Comparison of ENCODE assay signal across 8 cellular contexts in genomic region chr5:172766287-172767104, GRCh38. TPM values are rescaled to one million over a fixed set of nuclear protein-coding genes. Genes with fewer than 3 reads are reported as not detected.
DNase-seq lines count a peak whose midpoint lies in the region; ATAC-seq and TF ChIP-seq lines count a peak whose summit lies in the region.

No MANE protein-coding gene starts in this region.

- in situ Hi-C loops in Caki2 (cut with HindIII; ENCODE audit: low pct_unique_long_range_greater_than_20kb, low sequenced_read_pairs) = no loop called here

- H3K27me3 ChIP-seq in stomach = no peaks in the 10 kb centered on the region

- no peaks in the 10 kb centered on the region for H3K9me3 ChIP-seq in stomach

- peak overlapping the region; percentile 92 to 100 (median 98) for H3K27ac ChIP-seq in stomach

- TF ChIP-seq CTCF in lower leg skin (IDR thresholded peaks at IDR 0.05) = no peak
- no peak for TF ChIP-seq CTCF in stomach (IDR thresholded peaks at IDR 0.05)

- no peak overlapping the region for H3K4me3 ChIP-seq in lower leg skin (ENCODE audit: low read depth, poor library complexity, severe bottlenecking)
- H3K4me3 ChIP-seq in stomach = peak overlapping the region; percentile 75 to 89 (median 81)

- intact Hi-C loops in lower leg skin (cut with DNase I; ENCODE audit: low total_unique reads) = loop anchor here (5.0 kb wide), 1 partner anchor 136 kb away; no protein-coding TSS in a partner anchor
- intact Hi-C loops in stomach (cut with DNase I; ENCODE audit: low total_unique reads) = loop anchor here (10.0 kb wide), 1 partner anchor 52 kb away; no protein-coding TSS in a partner anchor

- DNase-seq in Caki2 (ENCODE audit: low read depth) = peak; percentile 84
- DNase-seq in SHP77 (lab: John Stamatoyannopoulos, UW) = peak; percentile 39 to 44
- DNase-seq in dermis blood vessel endothelial cell = peak; percentile 91
- peak; percentile 88 to 96 for DNase-seq in lower leg skin (ENCODE audit: low spot score in 2 of 2)
- peak; percentile 87 for DNase-seq in stomach
- no peak for DNase-seq in 8988T

- peaks cover 24 to 58% (median 44%) of the 10 kb centered on the region in 4 donors for H3K4me1 ChIP-seq in stomach

- 5 to 10% methylated on average over 16 of the region's 16 CpGs for WGBS in lower leg skin, 2 donors
- 13 to 22% (median 14%) methylated on average over 16 of the region's 16 CpGs for WGBS in stomach, 5 donors

- peak; percentile 69 for TF ChIP-seq EP300 in stomach (IDR thresholded peaks at IDR 0.05)

- ATAC-seq in GM21786 (IDR thresholded peaks at IDR 0.05; ENCODE audit: unreplicated experiment) = no peak
- ATAC-seq in HG02759 (IDR thresholded peaks at IDR 0.05; ENCODE audit: unreplicated experiment) = no peak

- H3K36me3 ChIP-seq in stomach = peaks cover 25 to 35% (median 28%) of the 10 kb centered on the region in 4 donors

- TF ChIP-seq POLR2A in lower leg skin (IDR thresholded peaks at IDR 0.05) (no peak), stomach (IDR thresholded peaks at IDR 0.05) (peak in 2 of 4 donors; percentile 52 to 66)

RNA-seq across cellular contexts. Expression of gene DUSP1, which starts 4.5 kb away (rescaled TPM):
- 143 and 159 TPM in 2 replicates for total RNA-seq in Caki2 (2014; rRNA removed; shearing (Covaris generic); ENCODE audit: low replicate concordance)
- 105 and 303 TPM in 2 replicates for total RNA-seq in dermis blood vessel endothelial cell
- total RNA-seq in lower leg skin = 1,000 to 10,000 TPM in 3 of 4 donors, 100 to 1,000 TPM in 1; 811 to 2,389 (median 1,820) TPM
- 100 to 1,000 TPM; 167 to 690 (median 553) TPM for total RNA-seq in stomach
- 100 to 1,000 TPM in 1 of 3 donors, 10 to 100 TPM in 2; 76.4 to 136 (median 81.9) TPM for polyA plus RNA-seq in stomach
